ENCODE assay signal across 24 cellular contexts in the genomic region with DNA sequence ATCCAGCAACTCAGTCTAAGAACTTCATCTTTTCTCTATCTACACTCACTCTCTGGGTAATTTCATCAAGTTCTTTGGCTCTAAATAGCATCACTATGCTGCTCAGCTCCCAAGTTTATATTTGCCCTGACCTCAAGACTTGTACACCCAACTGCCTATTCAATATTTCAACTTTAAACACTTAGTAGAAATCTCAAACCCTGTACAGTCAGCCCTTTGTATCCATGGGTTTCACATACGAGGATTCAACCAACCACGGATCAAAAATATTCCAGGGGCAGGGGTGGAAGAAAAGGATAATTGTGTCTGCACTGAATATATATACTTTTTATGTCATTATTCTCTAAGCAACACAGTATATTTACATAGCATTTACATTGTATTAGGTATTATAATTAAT. TPM values are rescaled to one million over a fixed set of nuclear protein-coding genes. Genes with fewer than 3 reads are reported as not detected.
A peak's percentile ranks its signal among the peaks of the same experiment; 100 is the strongest.
DNase-seq lines count a peak whose midpoint lies in the region; ATAC-seq and TF ChIP-seq lines count a peak whose summit lies in the region.
"Had no signal": no experiment of that assay in that cellular context is flagged by ENCODE, and none has a peak within 500 bp of the region (broad histone marks: within the 10 kb centered on the region; RNA-seq: fewer than 3 reads in every experiment).

No MANE protein-coding gene starts in this region.

- H2BK120ac ChIP-seq in IMR-90 (ENCODE audit: low read depth, low read length) = no peak overlapping the region
- no peak overlapping the region for H2BK120ac ChIP-seq in trophoblast cell (ENCODE audit: insufficient read depth, low read length, poor library complexity)

- CTCF ChIA-PET in IMR-90 (lab: Yijun Ruan, JAX) (interaction anchor here (0.8 kb wide), 1 partner anchor 8 kb away, joined by 5 read pairs; no protein-coding TSS in a partner anchor), WTC11 (lab: Charles Lee) (no interaction called here)

- intact Hi-C loops in Right ventricle myocardium inferior (cut with DNase I) (no loop called here), IMR-90 (cut with micrococcal nuclease) (no loop called here)

- H3K4me3 ChIP-seq in cardiac muscle cell (no peak overlapping the region), IMR-90 (ENCODE audit: insufficient read depth, low read depth, low read length) (no peak overlapping the region), trophoblast cell (ENCODE audit: low read depth, low read length) (no peak overlapping the region), MG63 (no peak overlapping the region)
- H3K4me3 ChIP-seq: ascending aorta, left lung, SJSA1, thyroid gland had no signal

- H3K27ac Mint-ChIP-seq in WTC11 = peak overlapping the region; percentile 93; the same call in 1 of the 2 replicates
- no peak overlapping the region for H3K27ac Mint-ChIP-seq in stimulated activated effector memory CD8-positive, alpha-beta T cell treated with anti-CD3 and anti-CD28 coated beads, Interleukin-12 subunit alpha, Interleukin-12 subunit beta, amount 100 ng/mL, for 72 hours

- no peak overlapping the region for H3K23ac ChIP-seq in IMR-90 (ENCODE audit: low read depth, low read length)
- H3K23ac ChIP-seq in trophoblast cell (ENCODE audit: low read length) = no peak overlapping the region

- H3K14ac ChIP-seq in IMR-90 (replicated peaks; ENCODE audit: low read depth, low read length) = no peak overlapping the region
- H3K14ac ChIP-seq in trophoblast cell (ENCODE audit: low read length) = no peak overlapping the region

- no peaks in the 10 kb centered on the region for H3K27me3 ChIP-seq in cardiac muscle cell
- H3K27me3 ChIP-seq in IMR-90 (ENCODE audit: control insufficient read depth, insufficient read depth, low read length) = no peaks in the 10 kb centered on the region
- H3K27me3 ChIP-seq in trophoblast cell (ENCODE audit: insufficient read depth, low read length) = no peaks in the 10 kb centered on the region
- H3K27me3 ChIP-seq in MG63 = no peaks in the 10 kb centered on the region
- H3K27me3 ChIP-seq: ascending aorta, left lung, SJSA1, thyroid gland had no signal

- H3K4me1 Mint-ChIP-seq in WTC11 = peaks cover 13% of the 10 kb centered on the region
- peaks cover 37% of the 10 kb centered on the region for H3K4me1 Mint-ChIP-seq in stimulated activated effector memory CD8-positive, alpha-beta T cell treated with anti-CD3 and anti-CD28 coated beads, Interleukin-12 subunit alpha, Interleukin-12 subunit beta, amount 100 ng/mL, for 72 hours

- H4K91ac ChIP-seq in IMR-90 (ENCODE audit: insufficient read depth, low read depth, low read length) = no peak overlapping the region
- no peak overlapping the region for H4K91ac ChIP-seq in trophoblast cell (ENCODE audit: low read depth, low read length)

- no peaks in the 10 kb centered on the region for H3K9me3 ChIP-seq in cardiac muscle cell (ENCODE audit: low read depth)
- H3K9me3 ChIP-seq in IMR-90 (ENCODE audit: control insufficient read depth, insufficient read depth, low read length) = no peaks in the 10 kb centered on the region
- H3K9me3 ChIP-seq in trophoblast cell (ENCODE audit: insufficient read depth, low read depth, low read length) = no peaks in the 10 kb centered on the region
- no peaks in the 10 kb centered on the region; the same call in 1 of the 2 replicates for H3K9me3 ChIP-seq in MG63
- H3K9me3 ChIP-seq: ascending aorta, left lung, SJSA1, thyroid gland had no signal

- in situ Hi-C loops in IMR-90 (cut with MboI; ENCODE audit: low sequenced_read_pairs) = no loop called here

- peaks cover 3% of the 10 kb centered on the region; the same call in 1 of the 2 replicates for H3K36me3 Mint-ChIP-seq in WTC11
- peaks cover 60% of the 10 kb centered on the region for H3K36me3 Mint-ChIP-seq in stimulated activated effector memory CD8-positive, alpha-beta T cell treated with anti-CD3 and anti-CD28 coated beads, Interleukin-12 subunit alpha, Interleukin-12 subunit beta, amount 100 ng/mL, for 72 hours
- H3K36me3 Mint-ChIP-seq: naive B cell had no signal

- H2BK15ac ChIP-seq in IMR-90 (ENCODE audit: low read depth, low read length) = no peak overlapping the region

- TF ChIP-seq RAD21 in IMR-90 (IDR thresholded peaks at IDR 0.05; ENCODE audit: low read length) = no peak

- dilution Hi-C loops in IMR-90 (cut with HindIII; ENCODE audit: low sequenced_read_pairs, unreplicated experiment) = no loop called here

- ATAC-seq in Right ventricle myocardium inferior = no peak
- ATAC-seq in IMR-90 (ENCODE audit: low read depth) = peak; percentile 64
- no peak for ATAC-seq in WTC11
- ATAC-seq in stimulated activated effector memory CD8-positive, alpha-beta T cell treated with anti-CD3 and anti-CD28 coated beads, Interleukin-12 subunit alpha, Interleukin-12 subunit beta, amount 100 ng/mL, for 72 hours = no peak
- ATAC-seq in HG02588 (IDR thresholded peaks at IDR 0.05; ENCODE audit: unreplicated experiment) = no peak
- ATAC-seq: activated naive CD4-positive, alpha-beta T cell treated with anti-CD3 and anti-CD28 coated beads, Interleukin-2, amount 50 U/mL, for 72 hours; left lung; stimulated activated naive CD8-positive, alpha-beta T cell treated with anti-CD3 and anti-CD28 coated beads, Interleukin-15, amount 100 ng/mL, for 72 hours had no signal

- BruUV-seq in IMR-90 (replicated peaks; lab: Mats Ljungman, UMichigan) = TSS peak; percentile 9

- peaks cover 3% of the 10 kb centered on the region for H3K9me3 Mint-ChIP-seq in WTC11
- H3K9me3 Mint-ChIP-seq in stimulated activated effector memory CD8-positive, alpha-beta T cell treated with anti-CD3 and anti-CD28 coated beads, Interleukin-12 subunit alpha, Interleukin-12 subunit beta, amount 100 ng/mL, for 72 hours = no peaks in the 10 kb centered on the region
- H3K9me3 Mint-ChIP-seq: activated T-helper 1 cell treated with anti-CD3 and anti-CD28 coated beads, Interleukin-12 subunit alpha, Interleukin-12 subunit beta, Interleukin-2, Interleukin-4 antibody, amounts not matched to agents 30 ng/mL and 10 ng/mL and 1 ng/mL, durations not matched to agents 14 hours and 24 hours and 36 hours; central memory CD8-positive, alpha-beta T cell; naive B cell had no signal

- H2BK5ac ChIP-seq in IMR-90 (ENCODE audit: low read depth, low read length, poor library complexity, severe bottlenecking) (no peak overlapping the region), trophoblast cell (ENCODE audit: low read depth, low read length, poor library complexity) (no peak overlapping the region)

- H2BK20ac ChIP-seq in IMR-90 (ENCODE audit: low read depth, low read length) = no peak overlapping the region

- H3K4me2 ChIP-seq in IMR-90 (ENCODE audit: low read depth, low read length) (no peak overlapping the region), trophoblast cell (ENCODE audit: low read length) (no peak overlapping the region)

- no peak overlapping the region for H4K5ac ChIP-seq in IMR-90 (ENCODE audit: low read depth, low read length)

- no peaks in the 10 kb centered on the region for H3K36me3 ChIP-seq in cardiac muscle cell
- peaks cover 4% of the 10 kb centered on the region for H3K36me3 ChIP-seq in IMR-90 (ENCODE audit: control insufficient read depth, insufficient read depth, low read length)
- peaks cover 0 to 4% of the 10 kb centered on the region in 2 experiments for H3K36me3 ChIP-seq in trophoblast cell (ENCODE audit: control insufficient read depth in 1 of 2, insufficient read depth in 2 of 2, low read length in 2 of 2)
- H3K36me3 ChIP-seq in MG63 = no peaks in the 10 kb centered on the region; the same call in none of the 2 replicates
- H3K36me3 ChIP-seq: thyroid gland had no signal

- H3K4me1 ChIP-seq in cardiac muscle cell (ENCODE audit: low read depth) (no peaks in the 10 kb centered on the region), IMR-90 (ENCODE audit: control insufficient read depth, insufficient read depth, low read length) (no peaks in the 10 kb centered on the region), trophoblast cell (ENCODE audit: control insufficient read depth in 1 of 2, insufficient read depth in 2 of 2, low read length in 2 of 2) (no peaks in the 10 kb centered on the region)
- H3K4me1 ChIP-seq: SJSA1 had no signal

- H2BK12ac ChIP-seq in trophoblast cell (ENCODE audit: low read length) = no peak overlapping the region

- H3K4ac ChIP-seq in IMR-90 (ENCODE audit: low read depth, low read length) (no peak overlapping the region), trophoblast cell (ENCODE audit: low read depth, low read length) (peak overlapping the region; percentile 78)

- H4K20me1 ChIP-seq in IMR-90 (ENCODE audit: insufficient read depth, low read length) = peaks cover 67% of the 10 kb centered on the region

- no CpG with 5 or more reads among the region's 2 CpGs for WGBS in IMR-90 (ENCODE audit: extremely low coverage in 2 of 2, insufficient read length in 1 of 2), 2 experiments
- no CpG with 5 or more reads among the region's 2 CpGs for WGBS in trophoblast cell (ENCODE audit: extremely low coverage, insufficient coverage, insufficient read length)

- H3K56ac ChIP-seq in IMR-90 (ENCODE audit: extremely low read depth, insufficient read depth, low read length) = no peak overlapping the region

- H3K18ac ChIP-seq in IMR-90 (ENCODE audit: low read depth, low read length) (no peak overlapping the region), trophoblast cell (ENCODE audit: low read length) (no peak overlapping the region)

- TF ChIP-seq CTCF in cardiac muscle cell (IDR thresholded peaks at IDR 0.05; ENCODE audit: low read depth, low read length) = no peak
- TF ChIP-seq CTCF in IMR-90 (conservative IDR thresholded peaks at IDR 0.05; ENCODE audit: low read depth, low read length) = no peak
- no peak for TF ChIP-seq CTCF in WTC11 (IDR thresholded peaks at IDR 0.05)

- no peak for DNase-seq in cardiac muscle cell (ENCODE audit: low read depth in 1 of 2, low spot score in 1 of 2)
- DNase-seq in Right ventricle myocardium inferior (ENCODE audit: missing footprints) = no peak
- DNase-seq in IMR-90 = no peak
- DNase-seq in WTC11 (ENCODE audit: low spot score) = no peak
- no peak for DNase-seq in trophoblast cell
- no peak for DNase-seq in stimulated activated effector memory CD8-positive, alpha-beta T cell treated with anti-CD3 and anti-CD28 coated beads, Interleukin-12 subunit alpha, Interleukin-12 subunit beta, amount 100 ng/mL, for 72 hours (ENCODE audit: low spot score in 2 of 2)
- DNase-seq in MG63 = no peak
- DNase-seq: activated CD4-positive, alpha-beta T cell treated with anti-CD3 and anti-CD28 coated beads for 4 hours; DMS 273 treated with DMSO at 0.1 percent for 48 hours; hypothalamus; left lung; naive B cell; NCI-H1105; NCI-H187 treated with DMSO at 0.1 percent for 48 hours; NCI-H524 treated with DMSO at 0.1 percent for 48 hours; stimulated activated naive CD8-positive, alpha-beta T cell treated with anti-CD3 and anti-CD28 coated beads, Interleukin-15, amount 100 ng/mL, for 72 hours; thyroid gland had no signal

- H3K4me3 Mint-ChIP-seq in WTC11 = no peak overlapping the region
- H3K4me3 Mint-ChIP-seq in stimulated activated effector memory CD8-positive, alpha-beta T cell treated with anti-CD3 and anti-CD28 coated beads, Interleukin-12 subunit alpha, Interleukin-12 subunit beta, amount 100 ng/mL, for 72 hours = no peak overlapping the region
- H3K4me3 Mint-ChIP-seq: activated T-helper 1 cell treated with anti-CD3 and anti-CD28 coated beads, Interleukin-12 subunit alpha, Interleukin-12 subunit beta, Interleukin-2, Interleukin-4 antibody, amounts not matched to agents 30 ng/mL and 10 ng/mL and 1 ng/mL, durations not matched to agents 14 hours and 24 hours and 36 hours; central memory CD8-positive, alpha-beta T cell; stimulated activated naive CD8-positive, alpha-beta T cell treated with anti-CD3 and anti-CD28 coated beads, Interleukin-15, amount 100 ng/mL, for 72 hours had no signal

- H4K8ac ChIP-seq in IMR-90 (ENCODE audit: low read depth in 2 of 2, low read length in 2 of 2) (no peak overlapping the region), trophoblast cell (ENCODE audit: low read depth, low read length) (no peak overlapping the region)

- H3K79me2 ChIP-seq in trophoblast cell (ENCODE audit: control insufficient read depth, insufficient read depth, low read length, poor library complexity) = peaks cover 8% of the 10 kb centered on the region

- no peak overlapping the region for H2AK9ac ChIP-seq in IMR-90 (replicated peaks; ENCODE audit: low read depth, low read length, poor library complexity)

- H2AK5ac ChIP-seq in IMR-90 (ENCODE audit: low read depth, low read length) (no peak overlapping the region), trophoblast cell (ENCODE audit: low read length) (no peak overlapping the region)

- H3K27ac ChIP-seq in cardiac muscle cell = peak overlapping the region; percentile 57
- no peak overlapping the region for H3K27ac ChIP-seq in IMR-90 (ENCODE audit: insufficient read depth, low read length)
- H3K27ac ChIP-seq in trophoblast cell (ENCODE audit: low read depth, low read length) = no peak overlapping the region
- H3K27ac ChIP-seq: ascending aorta, C4-2B, left lung, SJSA1 had no signal

- no peak overlapping the region for H3K9ac ChIP-seq in IMR-90 (ENCODE audit: low read depth, low read length)
- no peak overlapping the region for H3K9ac ChIP-seq in trophoblast cell (ENCODE audit: low read length)

- peaks cover 0 to 63% of the 10 kb centered on the region in 2 experiments for H3K79me1 ChIP-seq in IMR-90 (ENCODE audit: low read depth in 1 of 2, low read length in 2 of 2)
- no peaks in the 10 kb centered on the region for H3K79me1 ChIP-seq in trophoblast cell (ENCODE audit: low read length)

- POLR2A ChIA-PET in IMR-90 (lab: Charles Lee; ENCODE audit: unreplicated experiment) (no interaction called here), WTC11 (lab: Charles Lee) (no interaction called here)

- no peak overlapping the region for H4K12ac ChIP-seq in trophoblast cell (ENCODE audit: low read depth, low read length)

- H3K9me1 ChIP-seq in IMR-90 (ENCODE audit: insufficient read depth, low read length) = peaks cover 5% of the 10 kb centered on the region; the same call in 1 of the 2 replicates

- H3K27me3 Mint-ChIP-seq in WTC11 (ENCODE audit: low read depth) = no peaks in the 10 kb centered on the region
- H3K27me3 Mint-ChIP-seq: central memory CD8-positive, alpha-beta T cell; naive B cell; stimulated activated naive CD8-positive, alpha-beta T cell treated with anti-CD3 and anti-CD28 coated beads, Interleukin-15, amount 100 ng/mL, for 72 hours had no signal

- H2AFZ ChIP-seq in IMR-90 (replicated peaks; ENCODE audit: low read length, poor library complexity) (no peak overlapping the region), trophoblast cell (ENCODE audit: insufficient read depth, low read length, poor library complexity) (no peak overlapping the region)

- no peak for TF ChIP-seq POLR2A in IMR-90 (IDR thresholded peaks at IDR 0.05; ENCODE audit: low read depth, low read length)

RNA-seq across cellular contexts. Expression of a gene that starts 13.9 kb away (rescaled TPM):
- total RNA-seq in cardiac muscle cell (18.5 and 31.2 TPM in 2 replicates), Right ventricle myocardium inferior (40.3 TPM), IMR-90 (2012; rRNA removed) (18.5 and 23.9 TPM in 2 replicates), WTC11 (2021) (26.6 to 29.3 TPM (median 27.0 TPM) in 3 replicates)
- polyA plus RNA-seq in cardiac muscle cell (25.9 and 27.3 TPM in 2 replicates), IMR-90 (2012; rRNA removed) (13.7 and 14.3 TPM in 2 replicates)
- 4.0 and 6.5 TPM in 2 replicates for polyA plus RNA-seq in IMR-90 (2012; cell fraction: cytosol; rRNA removed)
- 14.2 and 36.7 TPM in 2 replicates for polyA plus RNA-seq in IMR-90 (2012; cell fraction: nucleus; rRNA removed; ENCODE audit: low replicate concordance)
- 9.8 TPM in 2 replicates for polyA plus RNA-seq in trophoblast cell (2013)
- 10.2 and 15.6 TPM in 2 replicates for total RNA-seq in MG63 (2014; rRNA removed; shearing (Covaris generic); ENCODE audit: low replicate concordance)
